Comparison of ENCODE assay signal across 1 cellular context in the genomic region with DNA sequence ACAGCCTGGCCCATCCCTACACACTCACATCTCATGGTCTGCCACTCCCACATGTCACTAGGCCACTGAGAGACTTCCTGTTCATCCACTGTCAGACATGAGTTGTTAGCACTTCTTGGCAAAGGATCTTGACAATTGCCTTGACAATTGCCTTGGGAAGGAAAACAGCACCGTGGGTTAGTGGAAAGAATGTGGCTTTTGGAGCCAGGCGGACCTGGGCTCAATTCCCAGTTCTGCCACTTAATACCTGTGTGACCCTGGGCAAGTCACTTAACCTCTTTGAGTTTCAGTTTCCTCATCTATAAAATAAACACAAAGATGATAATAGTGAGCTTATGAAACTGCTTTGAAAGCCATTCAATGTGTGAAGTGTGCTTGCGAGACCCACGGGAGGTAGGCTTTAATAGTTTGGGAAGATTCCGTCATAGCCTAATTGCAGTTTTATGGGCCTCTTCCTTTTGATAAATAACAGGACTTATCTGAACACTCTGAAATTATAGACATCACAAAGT.
TF ChIP-seq lines count a peak whose summit lies in the region.

No MANE protein-coding gene starts in this region.

TF ChIP-seq in HCT116, 20 proteins besides CTCF, POLR2A, EP300 and RAD21 (continued from another document):
- TF ChIP-seq ELF1 (IDR thresholded peaks at IDR 0.05; ENCODE audit: borderline replicate concordance, low read depth): no peak
